Comparison of ENCODE assay signal across 8 cellular contexts in the genomic region with DNA sequence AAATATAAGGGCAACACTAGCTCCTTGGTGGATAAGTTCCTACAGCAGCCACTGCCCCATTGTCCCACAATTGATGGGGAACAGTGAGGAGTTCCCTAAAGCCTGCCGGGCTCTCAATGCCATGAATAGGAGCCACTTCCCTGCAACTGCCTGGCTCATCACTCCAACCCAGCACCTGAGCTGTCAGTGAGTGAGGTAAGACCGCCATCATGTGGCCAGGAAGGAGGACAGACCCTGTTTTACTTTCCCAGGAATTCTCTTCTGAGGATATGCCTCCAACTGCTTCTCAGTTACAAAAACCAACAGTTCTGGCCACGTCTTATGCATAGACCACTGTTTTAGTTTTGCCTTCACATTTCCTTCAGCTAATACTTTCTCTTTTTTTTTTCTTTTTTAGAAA. TPM values are rescaled to one million over a fixed set of nuclear protein-coding genes. Genes with fewer than 3 reads are reported as not detected.
DNase-seq lines count a peak whose midpoint lies in the region; ATAC-seq, FAIRE-seq and TF ChIP-seq lines count a peak whose summit lies in the region.

No MANE protein-coding gene starts in this region.

- peak; percentile 15 for DNase-seq in activated CD4-positive, alpha-beta T cell treated with anti-CD3 and anti-CD28 coated beads for 36 hours
- no peak for DNase-seq in activated CD4-positive, alpha-beta T cell treated with anti-CD3 and anti-CD28 coated beads, Interleukin-2, amount 50 U/mL, for 48 hours
- DNase-seq in NCI-H128 (lab: John Stamatoyannopoulos, UW; ENCODE audit: unreplicated experiment) (peak; percentile 4), astrocyte (ENCODE audit: low read depth) (peak; percentile 16), midbrain (lab: John Stamatoyannopoulos, UW) (no peak)
- DNase-seq in stimulated activated CD4-positive, alpha-beta T cell treated with anti-CD3 and anti-CD28 coated beads, Interleukin-2, amount 100 ng/mL, for 48 hours, result no peak

- H3K9ac ChIP-seq in astrocyte (ENCODE audit: low read length) (no peak overlapping the region), liver (ENCODE audit: low read depth in 1 of 2, low read length in 2 of 2) (no peak overlapping the region)

- H3K79me2 ChIP-seq in astrocyte (ENCODE audit: insufficient read depth, low read length), result no peaks in the 10 kb centered on the region

- H3K36me3 Mint-ChIP-seq in activated CD4-positive, alpha-beta T cell treated with anti-CD3 and anti-CD28 coated beads for 36 hours (ENCODE audit: low read depth), result no peaks in the 10 kb centered on the region
- peaks cover 2% of the 10 kb centered on the region for H3K36me3 Mint-ChIP-seq in astrocyte (ENCODE audit: low read depth, unreplicated experiment)

- H4K20me1 ChIP-seq in astrocyte (ENCODE audit: insufficient read depth, low read length), result peaks cover 5% of the 10 kb centered on the region

- intact Hi-C loops in activated CD4-positive, alpha-beta T cell treated with anti-CD3 and anti-CD28 coated beads for 36 hours (cut with DNase I, micrococcal nuclease), result no loop called here

- peak; percentile 82 to 92 for TF ChIP-seq RAD21 in liver (IDR thresholded peaks at IDR 0.05)

- H3K4me2 ChIP-seq in astrocyte (ENCODE audit: low read length), result no peak overlapping the region

- H3K27me3 Mint-ChIP-seq in activated CD4-positive, alpha-beta T cell treated with anti-CD3 and anti-CD28 coated beads for 36 hours, result peaks cover 4% of the 10 kb centered on the region
- no peaks in the 10 kb centered on the region for H3K27me3 Mint-ChIP-seq in astrocyte (ENCODE audit: low read depth, unreplicated experiment)

- H3K9me3 Mint-ChIP-seq in activated CD4-positive, alpha-beta T cell treated with anti-CD3 and anti-CD28 coated beads for 36 hours (ENCODE audit: low read depth), result no peaks in the 10 kb centered on the region
- no peaks in the 10 kb centered on the region for H3K9me3 Mint-ChIP-seq in astrocyte (ENCODE audit: unreplicated experiment)

- no peak for ATAC-seq in activated CD4-positive, alpha-beta T cell treated with anti-CD3 and anti-CD28 coated beads for 36 hours
- no peak for ATAC-seq in HG03432 (IDR thresholded peaks at IDR 0.05; ENCODE audit: unreplicated experiment)

- no peak overlapping the region for H3K4me3 Mint-ChIP-seq in activated CD4-positive, alpha-beta T cell treated with anti-CD3 and anti-CD28 coated beads for 36 hours
- no peak overlapping the region for H3K4me3 Mint-ChIP-seq in astrocyte (ENCODE audit: unreplicated experiment)

- CTCF ChIA-PET in activated CD4-positive, alpha-beta T cell treated with anti-CD3 and anti-CD28 coated beads for 36 hours (lab: Charles Lee), result interaction anchor here (0.7 to 1.5 kb wide), 2 partner anchors 9 to 610 kb away, joined by 4 to 8 read pairs; no protein-coding TSS in a partner anchor

- FAIRE-seq in astrocyte (lab: Jason Lieb, UNC), result peak; percentile 88

- TF ChIP-seq CTCF in astrocyte (IDR thresholded peaks at IDR 0.05; ENCODE audit: insufficient read depth, low read depth, low read length) (peak; percentile 44), liver (IDR thresholded peaks at IDR 0.05; ENCODE audit: low read depth, low read length, missing input control) (peak; percentile 59)

- no peak overlapping the region for H3K27ac Mint-ChIP-seq in activated CD4-positive, alpha-beta T cell treated with anti-CD3 and anti-CD28 coated beads for 36 hours
- H3K27ac Mint-ChIP-seq in astrocyte (ENCODE audit: unreplicated experiment), result no peak overlapping the region

- H3K4me3 ChIP-seq in astrocyte (ENCODE audit: insufficient read depth, low read depth, low read length) (no peak overlapping the region), liver (ENCODE audit: low read depth in 1 of 3, low read length in 3 of 3) (no peak overlapping the region)

- no peak overlapping the region for H3K27ac ChIP-seq in astrocyte (ENCODE audit: low read depth, low read length)
- no peak overlapping the region for H3K27ac ChIP-seq in liver (ENCODE audit: low read depth in 1 of 2, low read length in 2 of 2)

- no peaks in the 10 kb centered on the region for H3K9me3 ChIP-seq in astrocyte (ENCODE audit: insufficient read depth, low read depth, low read length)
- H3K9me3 ChIP-seq in liver (ENCODE audit: control insufficient read depth in 4 of 4, low read length in 3 of 4), result no peaks in the 10 kb centered on the region

- no peaks in the 10 kb centered on the region for H3K4me1 ChIP-seq in astrocyte (ENCODE audit: insufficient read depth, low read length)
- H3K4me1 ChIP-seq in liver (ENCODE audit: control insufficient read depth in 4 of 4, insufficient read depth in 4 of 4, low read length in 3 of 4), result no peaks in the 10 kb centered on the region

- no peaks in the 10 kb centered on the region for H3K36me3 ChIP-seq in astrocyte (ENCODE audit: insufficient read depth, low read length)
- no peaks in the 10 kb centered on the region for H3K36me3 ChIP-seq in liver (ENCODE audit: control insufficient read depth in 4 of 4, insufficient read depth in 3 of 4, low read depth in 1 of 4, low read length in 3 of 4)

- H3K27me3 ChIP-seq in astrocyte (ENCODE audit: insufficient read depth, low read length) (no peaks in the 10 kb centered on the region), liver (ENCODE audit: control insufficient read depth in 4 of 4, insufficient read depth in 4 of 4, low read length in 3 of 4) (no peaks in the 10 kb centered on the region)

- 26% methylated on average over 3 of the region's 3 CpGs for WGBS in liver

- POLR2A ChIA-PET in activated CD4-positive, alpha-beta T cell treated with anti-CD3 and anti-CD28 coated beads for 36 hours (lab: Charles Lee), result no interaction called here

- no peaks in the 10 kb centered on the region for H3K4me1 Mint-ChIP-seq in activated CD4-positive, alpha-beta T cell treated with anti-CD3 and anti-CD28 coated beads for 36 hours
- peaks cover 8% of the 10 kb centered on the region for H3K4me1 Mint-ChIP-seq in astrocyte (ENCODE audit: low read depth, unreplicated experiment)

- H2AFZ ChIP-seq in astrocyte (ENCODE audit: low read depth, low read length), result no peak overlapping the region

TF ChIP-seq in liver, 16 proteins besides CTCF, POLR2A, EP300 and RAD21:
- no peak for TF ChIP-seq RXRA (IDR thresholded peaks at IDR 0.05)
- TF ChIP-seq YY1 (IDR thresholded peaks at IDR 0.05), result no peak
- TF ChIP-seq, protein P1, sequence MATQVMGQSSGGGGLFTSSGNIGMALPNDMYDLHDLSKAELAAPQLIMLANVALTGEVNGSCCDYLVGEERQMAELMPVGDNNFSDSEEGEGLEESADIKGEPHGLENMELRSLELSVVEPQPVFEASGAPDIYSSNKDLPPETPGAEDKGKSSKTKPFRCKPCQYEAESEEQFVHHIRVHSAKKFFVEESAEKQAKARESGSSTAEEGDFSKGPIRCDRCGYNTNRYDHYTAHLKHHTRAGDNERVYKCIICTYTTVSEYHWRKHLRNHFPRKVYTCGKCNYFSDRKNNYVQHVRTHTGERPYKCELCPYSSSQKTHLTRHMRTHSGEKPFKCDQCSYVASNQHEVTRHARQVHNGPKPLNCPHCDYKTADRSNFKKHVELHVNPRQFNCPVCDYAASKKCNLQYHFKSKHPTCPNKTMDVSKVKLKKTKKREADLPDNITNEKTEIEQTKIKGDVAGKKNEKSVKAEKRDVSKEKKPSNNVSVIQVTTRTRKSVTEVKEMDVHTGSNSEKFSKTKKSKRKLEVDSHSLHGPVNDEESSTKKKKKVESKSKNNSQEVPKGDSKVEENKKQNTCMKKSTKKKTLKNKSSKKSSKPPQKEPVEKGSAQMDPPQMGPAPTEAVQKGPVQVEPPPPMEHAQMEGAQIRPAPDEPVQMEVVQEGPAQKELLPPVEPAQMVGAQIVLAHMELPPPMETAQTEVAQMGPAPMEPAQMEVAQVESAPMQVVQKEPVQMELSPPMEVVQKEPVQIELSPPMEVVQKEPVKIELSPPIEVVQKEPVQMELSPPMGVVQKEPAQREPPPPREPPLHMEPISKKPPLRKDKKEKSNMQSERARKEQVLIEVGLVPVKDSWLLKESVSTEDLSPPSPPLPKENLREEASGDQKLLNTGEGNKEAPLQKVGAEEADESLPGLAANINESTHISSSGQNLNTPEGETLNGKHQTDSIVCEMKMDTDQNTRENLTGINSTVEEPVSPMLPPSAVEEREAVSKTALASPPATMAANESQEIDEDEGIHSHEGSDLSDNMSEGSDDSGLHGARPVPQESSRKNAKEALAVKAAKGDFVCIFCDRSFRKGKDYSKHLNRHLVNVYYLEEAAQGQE (IDR thresholded peaks at IDR 0.05), result no peak
- TF ChIP-seq, protein P2, sequence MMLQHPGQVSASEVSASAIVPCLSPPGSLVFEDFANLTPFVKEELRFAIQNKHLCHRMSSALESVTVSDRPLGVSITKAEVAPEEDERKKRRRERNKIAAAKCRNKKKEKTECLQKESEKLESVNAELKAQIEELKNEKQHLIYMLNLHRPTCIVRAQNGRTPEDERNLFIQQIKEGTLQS (IDR thresholded peaks at IDR 0.05), result no peak
- TF ChIP-seq, protein P3, sequence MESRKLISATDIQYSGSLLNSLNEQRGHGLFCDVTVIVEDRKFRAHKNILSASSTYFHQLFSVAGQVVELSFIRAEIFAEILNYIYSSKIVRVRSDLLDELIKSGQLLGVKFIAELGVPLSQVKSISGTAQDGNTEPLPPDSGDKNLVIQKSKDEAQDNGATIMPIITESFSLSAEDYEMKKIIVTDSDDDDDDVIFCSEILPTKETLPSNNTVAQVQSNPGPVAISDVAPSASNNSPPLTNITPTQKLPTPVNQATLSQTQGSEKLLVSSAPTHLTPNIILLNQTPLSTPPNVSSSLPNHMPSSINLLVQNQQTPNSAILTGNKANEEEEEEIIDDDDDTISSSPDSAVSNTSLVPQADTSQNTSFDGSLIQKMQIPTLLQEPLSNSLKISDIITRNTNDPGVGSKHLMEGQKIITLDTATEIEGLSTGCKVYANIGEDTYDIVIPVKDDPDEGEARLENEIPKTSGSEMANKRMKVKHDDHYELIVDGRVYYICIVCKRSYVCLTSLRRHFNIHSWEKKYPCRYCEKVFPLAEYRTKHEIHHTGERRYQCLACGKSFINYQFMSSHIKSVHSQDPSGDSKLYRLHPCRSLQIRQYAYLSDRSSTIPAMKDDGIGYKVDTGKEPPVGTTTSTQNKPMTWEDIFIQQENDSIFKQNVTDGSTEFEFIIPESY (IDR thresholded peaks at IDR 0.05), result no peak

RNA-seq across cellular contexts. Expression of a gene that starts 45.5 kb away (rescaled TPM):
- total RNA-seq in activated CD4-positive, alpha-beta T cell treated with anti-CD3 and anti-CD28 coated beads for 36 hours, result not detected
- total RNA-seq in astrocyte (60.1 and 67.7 TPM in 2 replicates), liver (1 to 10 TPM; 4.9 to 9.3 TPM)
- 10 to 100 TPM; 11.4 to 15.3 TPM for polyA plus RNA-seq in liver

Comparison
In these comparisons a context has a peak if more than half of its experiments do, and no peak if none do; other contexts are left out.
1. DNase-seq: peak in activated CD4-positive, alpha-beta T cell treated with anti-CD3 and anti-CD28 coated beads for 36 hours (single experiment), NCI-H128 (single experiment) and astrocyte (single experiment); none in activated CD4-positive, alpha-beta T cell treated with anti-CD3 and anti-CD28 coated beads, Interleukin-2, amount 50 U/mL, for 48 hours (0 of 2), stimulated activated CD4-positive, alpha-beta T cell treated with anti-CD3 and anti-CD28 coated beads, Interleukin-2, amount 100 ng/mL, for 48 hours (0 of 2) and midbrain (single experiment).
2. RNA of a gene that starts 45.5 kb away (total RNA-seq): 60.1 to 67.7 TPM in astrocyte and 4.9 to 9.3 TPM in liver; not detected in activated CD4-positive, alpha-beta T cell treated with anti-CD3 and anti-CD28 coated beads for 36 hours; every median in the first group is over 4 times any median in the second.